Comparison of ENCODE assay signal across 16 cellular contexts in genomic region chr10:90269699-90270098, GRCh38.
DNase-seq lines count a peak whose midpoint lies in the region; ATAC-seq and TF ChIP-seq lines count a peak whose summit lies in the region.
"Had no signal": no experiment of that assay in that cellular context is flagged by ENCODE, and none has a peak within 500 bp of the region (broad histone marks: within the 10 kb centered on the region; RNA-seq: fewer than 3 reads in every experiment).

No MANE protein-coding gene starts in this region.

- H3K27ac ChIP-seq in left lung, result no peak overlapping the region
- H3K27ac ChIP-seq: 22Rv1, HL-60 had no signal

- peak; percentile 12 for DNase-seq in NOMO-1 treated with DMSO at 0.1 percent for 48 hours (lab: John Stamatoyannopoulos, UW; ENCODE audit: unreplicated experiment)
- DNase-seq in NOMO-1 treated with dmso at 0.1 percent for 144 hours (lab: John Stamatoyannopoulos, UW; ENCODE audit: unreplicated experiment), result no peak
- peak; percentile 1 for DNase-seq in MV-4-11 (lab: John Stamatoyannopoulos, UW)
- peak; percentile 11 for DNase-seq in left kidney (ENCODE audit: low read depth, low spot score)
- DNase-seq in left lung, result no peak
- no peak for DNase-seq in NCI-H187 (lab: John Stamatoyannopoulos, UW)
- DNase-seq: CD8-positive, alpha-beta T cell; COR-L47; DMS153; DMS79 treated with DMSO at 0.1 percent for 48 hours; EL; HCEC 1CT; HFFc6 had no signal

- no peaks in the 10 kb centered on the region for H3K9me3 ChIP-seq in left lung

- no peaks in the 10 kb centered on the region for H3K27me3 ChIP-seq in left lung

- no peak for TF ChIP-seq POLR2A in GM18505 (IDR thresholded peaks at IDR 0.05; ENCODE audit: borderline replicate concordance, extremely low read depth, insufficient read depth, insufficient read length)

- no peaks in the 10 kb centered on the region for H3K4me1 ChIP-seq in left lung

- no peaks in the 10 kb centered on the region for H3K36me3 ChIP-seq in left lung

- intact Hi-C loops in left lung (cut with DNase I), result no loop called here

- no peak for TF ChIP-seq CTCF in left lung (IDR thresholded peaks at IDR 0.05)

- H3K4me3 ChIP-seq in left lung, result no peak overlapping the region

- no peak for ATAC-seq in GM18505 (IDR thresholded peaks at IDR 0.05; ENCODE audit: unreplicated experiment)
- ATAC-seq in left lung, result no peak
- ATAC-seq: CD8-positive, alpha-beta T cell had no signal

Comparison
In these comparisons a context has a peak if more than half of its experiments do, and no peak if none do; other contexts are left out.
1. DNase-seq: peak in NOMO-1 treated with DMSO at 0.1 percent for 48 hours (single experiment), MV-4-11 (single experiment) and left kidney (single experiment); none in NOMO-1 treated with dmso at 0.1 percent for 144 hours (single experiment), left lung (0 of 2) and NCI-H187 (0 of 2).